12 cellular contexts compared by ENCODE assay signal in the genomic region with DNA sequence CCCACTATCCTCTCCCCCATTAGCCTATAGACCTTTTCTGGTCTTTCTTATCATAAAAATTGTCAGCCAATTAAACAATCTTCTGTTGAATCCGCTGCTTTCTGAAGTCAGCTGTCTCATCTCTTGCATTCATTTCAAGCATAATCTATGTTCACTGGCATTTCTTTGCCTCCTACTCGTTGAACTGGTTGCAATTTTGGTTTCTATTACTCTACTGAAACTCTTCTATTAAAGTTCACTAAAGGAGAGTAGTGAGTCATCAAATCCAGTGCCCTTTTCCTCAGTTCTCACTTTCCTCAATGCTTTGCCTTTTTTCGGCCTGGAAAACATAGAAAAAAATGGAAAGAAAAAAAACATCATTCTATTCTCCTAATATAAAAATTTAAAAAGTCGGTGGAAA. TPM values are rescaled to one million over a fixed set of nuclear protein-coding genes. Genes with fewer than 3 reads are reported as not detected.
DNase-seq lines count a peak whose midpoint lies in the region; ATAC-seq, FAIRE-seq and TF ChIP-seq lines count a peak whose summit lies in the region.
"Had no signal": no experiment of that assay in that cellular context is flagged by ENCODE, and none has a peak within 500 bp of the region (broad histone marks: within the 10 kb centered on the region; RNA-seq: fewer than 3 reads in every experiment).

No MANE protein-coding gene starts in this region.

- no peak overlapping the region for H2AFZ ChIP-seq in HepG2 (ENCODE audit: low read length)

- no peak for FAIRE-seq in HepG2 (lab: Jason Lieb, UNC)
- FAIRE-seq: GM12891 had no signal

- ATAC-seq in GM18505 (IDR thresholded peaks at IDR 0.05; ENCODE audit: unreplicated experiment): peak; percentile 60
- ATAC-seq in GM21390 (IDR thresholded peaks at IDR 0.05; ENCODE audit: unreplicated experiment): peak; percentile 74
- ATAC-seq in HG03439 (IDR thresholded peaks at IDR 0.05; ENCODE audit: unreplicated experiment): peak; percentile 64
- ATAC-seq in esophagus mucosa: peak; percentile 61
- ATAC-seq in HepG2: no peak

- no peak overlapping the region for H3K4me2 ChIP-seq in HepG2 (ENCODE audit: low read depth, low read length)

- CTCF ChIA-PET in HepG2 (lab: Yijun Ruan, JAX; ENCODE audit: low intra/inter-chr PET ratio, low total read pairs): no interaction called here

- 14% methylated on average over 4 of the region's 4 CpGs for WGBS in HepG2 (ENCODE audit: low lambda C conversion rate)

- no peaks in the 10 kb centered on the region for H3K36me3 ChIP-seq in HepG2 (replicated peaks in 1 of 2; ENCODE audit: control insufficient read depth in 1 of 2, insufficient read depth in 2 of 2, low read length in 2 of 2)
- H3K36me3 ChIP-seq: thoracic aorta had no signal

- in situ Hi-C loops in HepG2 (cut with HindIII; ENCODE audit: extremely low pct_ligation_motif_present, low pct_unique_long_range_greater_than_20kb): no loop called here

- H3K4me1 ChIP-seq in HepG2 (ENCODE audit: insufficient read depth, low read length): no peaks in the 10 kb centered on the region

- POLR2A ChIA-PET in HepG2 (lab: Yijun Ruan, JAX): no interaction called here

- TF ChIP-seq CTCF in HepG2 (CRISPR knock-in tag; IDR thresholded peaks at IDR 0.05): no peak

- no peaks in the 10 kb centered on the region for H3K9me3 ChIP-seq in HepG2 (ENCODE audit: low read length)
- H3K9me3 ChIP-seq: thoracic aorta had no signal

- H3K4me3 ChIP-seq in HepG2 (replicated peaks in 1 of 3; ENCODE audit: insufficient read depth in 1 of 3, low read depth in 2 of 3, low read length in 3 of 3): no peak overlapping the region
- H3K4me3 ChIP-seq: thoracic aorta had no signal

- H3K9ac ChIP-seq in HepG2 (ENCODE audit: insufficient read depth, low read depth, low read length): no peak overlapping the region

- TF ChIP-seq POLR2A in GM18505 (IDR thresholded peaks at IDR 0.05; ENCODE audit: borderline replicate concordance, extremely low read depth, insufficient read depth, insufficient read length): no peak
- TF ChIP-seq POLR2A in HepG2 (IDR thresholded peaks at IDR 0.05; ENCODE audit: insufficient read depth in 1 of 2, low read depth in 2 of 2, low read length in 2 of 2): no peak

- no TSS peak for BruUV-seq in HepG2 (replicated peaks; lab: Mats Ljungman, UMichigan)

- no peaks in the 10 kb centered on the region for H3K79me2 ChIP-seq in HepG2 (ENCODE audit: insufficient read depth, low read length)

- H3K27ac ChIP-seq in HepG2 (ENCODE audit: extremely low read length, insufficient read depth, low read length): no peak overlapping the region
- H3K27ac ChIP-seq: thoracic aorta had no signal

- intact Hi-C loops in HepG2 (cut with micrococcal nuclease; ENCODE audit: unreplicated experiment): no loop called here

- no peak for TF ChIP-seq RAD21 in HepG2 (CRISPR knock-in tag; IDR thresholded peaks at IDR 0.05)

- TF ChIP-seq EP300 in HepG2 (IDR thresholded peaks at IDR 0.05; ENCODE audit: low read depth in 2 of 2, low read length in 2 of 2): no peak
- TF ChIP-seq EP300 in HepG2 (CRISPR knock-in tag; IDR thresholded peaks at IDR 0.05; ENCODE audit: borderline replicate concordance): no peak

- DNase-seq in HepG2 (ENCODE audit: low spot score) (no peak), HUDEP-2 (lab: John Stamatoyannopoulos, UW; ENCODE audit: unreplicated experiment in 76 of 76) (no peak), glomerular visceral epithelial cell (ENCODE audit: extremely low spot score) (no peak)
- no peak for DNase-seq in stimulated activated CD4-positive, alpha-beta T cell treated with anti-CD3 and anti-CD28 coated beads, Interleukin-2, amount 100 ng/mL, for 24 hours
- DNase-seq: activated CD8-positive, alpha-beta memory T cell treated with anti-CD3 and anti-CD28 coated beads for 24 hours; CD4-positive, CD25-positive, alpha-beta regulatory T cell had no signal

- H4K20me1 ChIP-seq in HepG2 (ENCODE audit: insufficient read depth, low read length): no peaks in the 10 kb centered on the region

- peaks cover 1 to 4% of the 10 kb centered on the region in 2 experiments; a peak in 2 of 5 replicates for H3K27me3 ChIP-seq in HepG2 (ENCODE audit: control insufficient read depth in 1 of 2, insufficient read depth in 2 of 2, low read length in 2 of 2)

TF ChIP-seq in HepG2, 621 proteins besides CTCF, POLR2A, EP300 and RAD21:
- no peak for TF ChIP-seq SCMH1 (CRISPR knock-in tag; IDR thresholded peaks at IDR 0.05; ENCODE audit: borderline replicate concordance)
- no peak for TF ChIP-seq HDAC2 (CRISPR knock-in tag; IDR thresholded peaks at IDR 0.05)
- no peak for TF ChIP-seq SAFB2 (CRISPR knock-in tag; IDR thresholded peaks at IDR 0.05; ENCODE audit: borderline replicate concordance, low read depth)
- TF ChIP-seq TMF1 (CRISPR knock-in tag; IDR thresholded peaks at IDR 0.05; ENCODE audit: low read depth): no peak
- no peak for TF ChIP-seq ZSCAN21 (CRISPR knock-in tag; IDR thresholded peaks at IDR 0.05; ENCODE audit: borderline replicate concordance)
- TF ChIP-seq, protein P1, sequence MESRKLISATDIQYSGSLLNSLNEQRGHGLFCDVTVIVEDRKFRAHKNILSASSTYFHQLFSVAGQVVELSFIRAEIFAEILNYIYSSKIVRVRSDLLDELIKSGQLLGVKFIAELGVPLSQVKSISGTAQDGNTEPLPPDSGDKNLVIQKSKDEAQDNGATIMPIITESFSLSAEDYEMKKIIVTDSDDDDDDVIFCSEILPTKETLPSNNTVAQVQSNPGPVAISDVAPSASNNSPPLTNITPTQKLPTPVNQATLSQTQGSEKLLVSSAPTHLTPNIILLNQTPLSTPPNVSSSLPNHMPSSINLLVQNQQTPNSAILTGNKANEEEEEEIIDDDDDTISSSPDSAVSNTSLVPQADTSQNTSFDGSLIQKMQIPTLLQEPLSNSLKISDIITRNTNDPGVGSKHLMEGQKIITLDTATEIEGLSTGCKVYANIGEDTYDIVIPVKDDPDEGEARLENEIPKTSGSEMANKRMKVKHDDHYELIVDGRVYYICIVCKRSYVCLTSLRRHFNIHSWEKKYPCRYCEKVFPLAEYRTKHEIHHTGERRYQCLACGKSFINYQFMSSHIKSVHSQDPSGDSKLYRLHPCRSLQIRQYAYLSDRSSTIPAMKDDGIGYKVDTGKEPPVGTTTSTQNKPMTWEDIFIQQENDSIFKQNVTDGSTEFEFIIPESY (CRISPR knock-in tag; IDR thresholded peaks at IDR 0.05): no peak
- TF ChIP-seq HDAC6 (IDR thresholded peaks at IDR 0.05; ENCODE audit: low read depth, low read length): no peak
- no peak for TF ChIP-seq DPF2 (CRISPR knock-in tag; IDR thresholded peaks at IDR 0.05; ENCODE audit: borderline replicate concordance, low read depth)
- TF ChIP-seq KLF9 (CRISPR knock-in tag; IDR thresholded peaks at IDR 0.05; ENCODE audit: low read depth): no peak
- TF ChIP-seq BRD4 (CRISPR knock-in tag; IDR thresholded peaks at IDR 0.05): no peak
- TF ChIP-seq SIN3B (IDR thresholded peaks at IDR 0.05; ENCODE audit: low read length): no peak
- no peak for TF ChIP-seq ZC3H13 (CRISPR knock-in tag; IDR thresholded peaks at IDR 0.05)
- TF ChIP-seq KDM6A (CRISPR knock-in tag; IDR thresholded peaks at IDR 0.05; ENCODE audit: low read depth): no peak
- TF ChIP-seq SMAD1 (CRISPR knock-in tag; IDR thresholded peaks at IDR 0.05; ENCODE audit: borderline replicate concordance, low read depth): no peak

RNA-seq across cellular contexts. Expression of a gene that starts 23.9 kb away (rescaled TPM):
- total RNA-seq in esophagus mucosa: 9.0 TPM
- not detected in 2 replicates for total RNA-seq in HepG2 (2016; rRNA removed; fragmentation: Illumina TruSeq; extraction: Trizol)
- not detected in 2 replicates for total RNA-seq in HepG2 (2016; cell fraction: cytosol; rRNA removed; fragmentation: Illumina TruSeq; extraction: Trizol; ENCODE audit: low read depth)
- total RNA-seq in HepG2 (2016; cell fraction: insoluble cytoplasmic fraction; rRNA removed; fragmentation: Illumina TruSeq; extraction: Trizol): not detected in 2 replicates
- not detected in 2 replicates for total RNA-seq in HepG2 (2016; cell fraction: membrane; rRNA removed; fragmentation: Illumina TruSeq; extraction: Trizol)
- not detected in 2 replicates for total RNA-seq in HepG2 (2016; cell fraction: nucleus; rRNA removed; fragmentation: Illumina TruSeq; extraction: Trizol)
- not detected in 2 replicates for polyA plus RNA-seq in HepG2 (2011; rRNA removed)
- polyA plus RNA-seq in HepG2 (2011; cell fraction: cytosol; rRNA removed): not detected in 2 replicates
- polyA plus RNA-seq in HepG2 (2011; cell fraction: nucleus; rRNA removed): not detected in 2 replicates
- polyA plus RNA-seq in HepG2 (2012): not detected in 2 replicates
- not detected in 2 replicates for polyA plus RNA-seq in HepG2 (2016; cell fraction: cytosol; fragmentation: Illumina TruSeq; extraction: Trizol; ENCODE audit: low read depth)
- not detected in 2 replicates for polyA plus RNA-seq in HepG2 (2016; cell fraction: insoluble cytoplasmic fraction; fragmentation: Illumina TruSeq; extraction: Trizol; ENCODE audit: low read depth)
- polyA plus RNA-seq in HepG2 (2016; cell fraction: membrane; fragmentation: Illumina TruSeq; extraction: Trizol; ENCODE audit: low read depth): not detected in 2 replicates
- polyA plus RNA-seq in HepG2 (2016; cell fraction: nucleus; fragmentation: Illumina TruSeq; extraction: Trizol; ENCODE audit: insufficient read depth, low read depth): not detected in 2 replicates
- not detected in 2 replicates for polyA minus RNA-seq in HepG2 (2011; rRNA and poly(A)+ RNA removed; ENCODE audit: low replicate concordance)
- not detected in 2 replicates for polyA minus RNA-seq in HepG2 (2011; cell fraction: cytosol; rRNA and poly(A)+ RNA removed)
- not detected in 2 replicates for polyA minus RNA-seq in HepG2 (2011; cell fraction: nucleus; rRNA and poly(A)+ RNA removed)
- total RNA-seq: CD4-positive, CD25-positive, alpha-beta regulatory T cell; thoracic aorta had no signal
- polyA plus RNA-seq: CD4-positive, CD25-positive, alpha-beta regulatory T cell had no signal
